Comparison of ENCODE assay signal across 10 cellular contexts in genomic region chr4:74934822-74935326, GRCh38. TPM values are rescaled to one million over a fixed set of nuclear protein-coding genes. Genes with fewer than 3 reads are reported as not detected.
DNase-seq lines count a peak whose midpoint lies in the region; ATAC-seq, FAIRE-seq and TF ChIP-seq lines count a peak whose summit lies in the region.
"Had no signal": no experiment of that assay in that cellular context is flagged by ENCODE, and none has a peak within 500 bp of the region (broad histone marks: within the 10 kb centered on the region; RNA-seq: fewer than 3 reads in every experiment).

No MANE protein-coding gene starts in this region.

- no peaks in the 10 kb centered on the region for H3K36me3 Mint-ChIP-seq in WTC11

- TF ChIP-seq EP300 in stomach (IDR thresholded peaks at IDR 0.05): no peak

- H3K4me1 Mint-ChIP-seq in WTC11: peaks cover 26% of the 10 kb centered on the region
- H3K4me1 Mint-ChIP-seq: central memory CD8-positive, alpha-beta T cell had no signal

- TF ChIP-seq CTCF in WTC11 (IDR thresholded peaks at IDR 0.05) (no peak), kidney (IDR thresholded peaks at IDR 0.05; ENCODE audit: borderline replicate concordance, extremely low read depth, insufficient read depth) (no peak), stomach (IDR thresholded peaks at IDR 0.05) (no peak)

- in situ Hi-C loops in HAP-1 (cut with MboI; ENCODE audit: low sequenced_read_pairs): no loop called here

- POLR2A ChIA-PET in WTC11 (lab: Charles Lee): no interaction called here

- H3K27me3 ChIP-seq in HAP-1 (ENCODE audit: low read depth): no peaks in the 10 kb centered on the region
- peaks cover 0 to 34% (median 12%) of the 10 kb centered on the region in 3 donors for H3K27me3 ChIP-seq in stomach
- H3K27me3 ChIP-seq in MG63: peaks cover 22% of the 10 kb centered on the region

- no peak for FAIRE-seq in kidney (lab: Jason Lieb, UNC)

- H3K27me3 Mint-ChIP-seq in WTC11 (ENCODE audit: low read depth): peaks cover 43% of the 10 kb centered on the region

- ATAC-seq in WTC11: no peak
- ATAC-seq in HG03039 (IDR thresholded peaks at IDR 0.05; ENCODE audit: unreplicated experiment): no peak

- no peak overlapping the region for H3K27ac Mint-ChIP-seq in WTC11

- intact Hi-C loops in kidney (cut with DNase I): no loop called here
- intact Hi-C loops in stomach (cut with DNase I; ENCODE audit: low total_unique reads): no loop called here

- H3K9ac ChIP-seq in kidney (ENCODE audit: low read length in 2 of 2): peak overlapping the region in 1 of 2 donors; percentile 81

- TF ChIP-seq POLR2A in stomach (IDR thresholded peaks at IDR 0.05): no peak

- 25 to 32% (median 30%) methylated on average over 12 of the region's 12 CpGs for WGBS in stomach, 5 donors

- H3K27ac ChIP-seq in kidney (ENCODE audit: low read depth in 2 of 2, low read length in 2 of 2) (peak overlapping the region; percentile 73 to 79), stomach (peak overlapping the region in 3 of 5 donors; percentile 78 to 81 (median 80))

- CTCF ChIA-PET in WTC11 (lab: Charles Lee): interaction anchor here (0.6 to 4.0 kb wide), 8 partner anchors 8 to 355 kb away, joined by 3 to 23 read pairs (median 5); partner anchors contain the start of gene BTC

- no peaks in the 10 kb centered on the region for H3K9me3 Mint-ChIP-seq in WTC11
- H3K9me3 Mint-ChIP-seq: central memory CD8-positive, alpha-beta T cell had no signal

- peaks cover 3% of the 10 kb centered on the region for H3K4me1 ChIP-seq in HAP-1
- peaks cover 3 to 6% of the 10 kb centered on the region in 2 donors for H3K4me1 ChIP-seq in kidney (ENCODE audit: control insufficient read depth in 1 of 2, insufficient read depth in 1 of 2, low read depth in 1 of 2, low read length in 2 of 2)
- peaks cover 4 to 29% (median 23%) of the 10 kb centered on the region in 4 donors for H3K4me1 ChIP-seq in stomach

- H3K4me3 ChIP-seq in HAP-1 (peak overlapping the region; percentile 67), kidney (ENCODE audit: low read length in 2 of 2) (peak overlapping the region; percentile 65 to 75), stomach (peak overlapping the region; percentile 61 to 73 (median 68)), MG63 (no peak overlapping the region)

- no peaks in the 10 kb centered on the region for H3K9me3 ChIP-seq in HAP-1
- H3K9me3 ChIP-seq in kidney (ENCODE audit: control insufficient read depth in 1 of 2, low read length in 2 of 2): no peaks in the 10 kb centered on the region
- no peaks in the 10 kb centered on the region for H3K9me3 ChIP-seq in stomach
- H3K9me3 ChIP-seq in MG63: no peaks in the 10 kb centered on the region

- DNase-seq in HAP-1 (ENCODE audit: low spot score in 2 of 2) (peak; percentile 18 to 38), WTC11 (ENCODE audit: low spot score) (no peak), kidney (no peak), stomach (no peak), MG63 (no peak), dermis blood vessel endothelial cell (no peak)
- DNase-seq in NK-92 treated with Interleukin-12 subunit alpha and Interleukin-12 subunit beta, amount 100 ng/mL, for 24 hours (lab: John Stamatoyannopoulos, UW): no peak
- DNase-seq: activated CD4-positive, alpha-beta T cell treated with anti-CD3 and anti-CD28 coated beads, Interleukin-2, amount 50 U/mL, for 48 hours had no signal

- peak overlapping the region; percentile 89 for H3K4me3 Mint-ChIP-seq in WTC11
- H3K4me3 Mint-ChIP-seq: central memory CD8-positive, alpha-beta T cell had no signal

- no peaks in the 10 kb centered on the region for H3K36me3 ChIP-seq in HAP-1 (replicated peaks)
- no peaks in the 10 kb centered on the region for H3K36me3 ChIP-seq in kidney (ENCODE audit: control insufficient read depth in 1 of 2, insufficient read depth in 2 of 2, low read length in 2 of 2)
- H3K36me3 ChIP-seq in stomach: no peaks in the 10 kb centered on the region
- H3K36me3 ChIP-seq in MG63: no peaks in the 10 kb centered on the region

TF ChIP-seq in WTC11, 78 proteins besides CTCF, POLR2A, EP300 and RAD21 (continues in another document):
- TF ChIP-seq FOXP4 (CRISPR knock-in tag; IDR thresholded peaks at IDR 0.05) (no peak), HMGA2 (CRISPR knock-in tag; IDR thresholded peaks at IDR 0.05) (no peak), E2F1 (CRISPR knock-in tag; IDR thresholded peaks at IDR 0.05) (no peak), JUN (CRISPR knock-in tag; IDR thresholded peaks at IDR 0.05) (no peak), ATF3 (CRISPR knock-in tag; conservative IDR thresholded peaks at IDR 0.05) (no peak), RELA (CRISPR knock-in tag; IDR thresholded peaks at IDR 0.05; ENCODE audit: borderline replicate concordance) (no peak), ZNF396 (CRISPR knock-in tag; IDR thresholded peaks at IDR 0.05; ENCODE audit: borderline replicate concordance) (no peak), GABPB1 (CRISPR knock-in tag; IDR thresholded peaks at IDR 0.05) (no peak), ZNF425 (CRISPR knock-in tag; conservative IDR thresholded peaks at IDR 0.05) (no peak), ZNF317 (CRISPR knock-in tag; IDR thresholded peaks at IDR 0.05; ENCODE audit: borderline replicate concordance, low read depth) (no peak), HMGXB4 (CRISPR knock-in tag; IDR thresholded peaks at IDR 0.05) (no peak), SMAD4 (CRISPR knock-in tag; IDR thresholded peaks at IDR 0.05) (no peak), ELF4 (CRISPR knock-in tag; IDR thresholded peaks at IDR 0.05; ENCODE audit: low read depth) (no peak), MXD4 (CRISPR knock-in tag; IDR thresholded peaks at IDR 0.05; ENCODE audit: borderline replicate concordance) (no peak), TEAD4 (CRISPR knock-in tag; IDR thresholded peaks at IDR 0.05) (no peak), GTF2I (CRISPR knock-in tag; conservative IDR thresholded peaks at IDR 0.05) (no peak)

RNA-seq across cellular contexts. Expression of gene PARM1, which starts 2.0 kb away (rescaled TPM):
- total RNA-seq in WTC11 (2021) (3.5 to 6.3 TPM (median 4.1 TPM) in 3 replicates), kidney (62.3 TPM), stomach (10 to 100 TPM in 4 of 5 donors, 1 to 10 TPM in 1; 1.8 to 24.6 (median 19.3) TPM), dermis blood vessel endothelial cell (under 0.01 and 0.09 TPM in 2 replicates)
- polyA plus RNA-seq in kidney (ENCODE audit: insufficient read depth, low read depth, low replicate concordance) (42.9 TPM), stomach (1 to 10 TPM; 2.4 to 5.1 (median 2.4) TPM)
- not detected in 2 replicates for total RNA-seq in MG63 (2014; rRNA removed; shearing (Covaris generic); ENCODE audit: low replicate concordance)

Comparison
In these comparisons a context has a peak if more than half of its experiments do, and no peak if none do; other contexts are left out.
1. DNase-seq: peak in HAP-1 (2 of 2); none in WTC11 (single experiment), kidney (single experiment), stomach (single experiment), MG63 (single experiment), NK-92 treated with Interleukin-12 subunit alpha and Interleukin-12 subunit beta, amount 100 ng/mL, for 24 hours (single experiment) and dermis blood vessel endothelial cell (single experiment).